In the genomic region with DNA sequence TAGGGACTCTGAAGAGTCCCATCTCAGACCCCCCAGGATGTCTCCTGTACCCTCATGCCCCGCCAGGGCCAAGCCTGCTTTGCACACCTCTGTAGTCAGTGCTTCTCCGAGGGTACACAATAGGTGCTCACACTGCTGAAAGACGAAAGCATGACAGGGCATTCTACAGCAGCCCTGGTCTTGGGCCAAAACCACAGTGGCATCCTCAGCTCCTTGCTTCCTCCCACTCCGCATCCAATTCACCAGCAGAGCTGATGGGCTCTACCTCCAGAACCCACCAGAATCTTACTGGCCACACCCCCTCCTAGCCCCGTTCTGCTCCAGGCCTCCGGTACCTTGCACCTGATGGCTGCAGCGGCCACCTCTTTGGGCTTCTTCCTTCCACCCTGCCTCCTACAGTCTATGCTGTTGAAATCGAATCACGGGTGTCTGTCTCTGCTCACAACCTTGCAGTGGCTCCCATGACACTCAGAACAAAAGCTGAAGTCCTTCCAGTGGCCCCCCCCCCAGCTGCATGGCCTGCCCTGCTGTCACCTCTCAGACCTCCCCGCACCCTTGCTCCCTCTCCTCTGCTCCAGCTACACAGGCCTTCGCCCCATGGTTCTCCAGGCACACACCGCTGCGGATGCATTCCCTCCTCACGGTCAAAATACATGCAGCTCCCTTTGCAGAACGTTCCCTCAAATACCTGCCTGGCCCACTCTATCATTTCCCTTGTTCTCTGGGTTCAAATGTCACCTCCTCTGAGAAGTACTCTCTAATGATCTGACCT, we compare ENCODE assay signal across 33 cellular contexts. TPM values are rescaled to one million over a fixed set of nuclear protein-coding genes. Genes with fewer than 3 reads are reported as not detected.
DNase-seq lines count a peak whose midpoint lies in the region; ATAC-seq, FAIRE-seq and TF ChIP-seq lines count a peak whose summit lies in the region.
"Had no signal": no experiment of that assay in that cellular context is flagged by ENCODE, and none has a peak within 500 bp of the region (broad histone marks: within the 10 kb centered on the region; RNA-seq: fewer than 3 reads in every experiment).

No MANE protein-coding gene starts in this region.

- no peaks in the 10 kb centered on the region for H3K9me3 Mint-ChIP-seq in activated T-helper 17 cell treated with anti-CD3 and anti-CD28 coated beads, Interleukin-2, amount 50 U/mL, for 72 hours
- H3K9me3 Mint-ChIP-seq in naive thymus-derived CD4-positive, alpha-beta T cell = peaks cover 0 to 2% (median 0%) of the 10 kb centered on the region in 11 donors
- H3K9me3 Mint-ChIP-seq: activated naive CD4-positive, alpha-beta T cell treated with anti-CD3 and anti-CD28 coated beads, Interleukin-2, amount 10 ng/mL, durations not matched to agents 7 days and 5 days; HFFc6; IgD-negative memory B cell; neural crest cell had no signal

- H3K36me3 Mint-ChIP-seq in activated T-helper 17 cell treated with anti-CD3 and anti-CD28 coated beads, Interleukin-2, amount 50 U/mL, for 72 hours (ENCODE audit: low read depth) = no peaks in the 10 kb centered on the region
- no peaks in the 10 kb centered on the region for H3K36me3 Mint-ChIP-seq in naive thymus-derived CD4-positive, alpha-beta T cell
- H3K36me3 Mint-ChIP-seq: activated naive CD4-positive, alpha-beta T cell treated with anti-CD3 and anti-CD28 coated beads, Interleukin-2, amount 10 ng/mL, durations not matched to agents 7 days and 5 days had no signal

- no peak overlapping the region for H2BK5ac ChIP-seq in mesendoderm (ENCODE audit: low read length)

- no peak for FAIRE-seq in kidney (lab: Jason Lieb, UNC)
- FAIRE-seq: A549, D721Med, islet of Langerhans had no signal

- no peak overlapping the region for H4K5ac ChIP-seq in mesendoderm (ENCODE audit: low read length)

- H3K27ac ChIP-seq in GM23248 (no peak overlapping the region), mesendoderm (ENCODE audit: low read depth, low read length) (no peak overlapping the region), kidney (ENCODE audit: low read depth in 2 of 2, low read length in 2 of 2) (no peak overlapping the region)
- H3K27ac ChIP-seq in naive thymus-derived CD4-positive, alpha-beta T cell (ENCODE audit: low read depth, low read length) = no peak overlapping the region
- H3K27ac ChIP-seq: A549, C4-2B, esophagus squamous epithelium, gastrocnemius medialis, prostate gland, sigmoid colon, SK-N-MC, upper lobe of left lung had no signal

- H3K79me1 ChIP-seq in mesendoderm (ENCODE audit: low read length) = no peaks in the 10 kb centered on the region

- H2AK5ac ChIP-seq in mesendoderm (ENCODE audit: low read length) = no peak overlapping the region

- peaks cover 10% of the 10 kb centered on the region; the same call in 1 of the 2 replicates for H3K4me1 ChIP-seq in GM23248 (ENCODE audit: insufficient read depth)
- no peaks in the 10 kb centered on the region for H3K4me1 ChIP-seq in naive thymus-derived CD4-positive, alpha-beta T cell (ENCODE audit: control insufficient read depth in 2 of 2, insufficient read depth in 2 of 2, low read length in 2 of 2)
- peaks cover 15% of the 10 kb centered on the region for H3K4me1 ChIP-seq in mesendoderm (ENCODE audit: control insufficient read depth, low read depth, low read length)
- H3K4me1 ChIP-seq in kidney (ENCODE audit: control insufficient read depth in 1 of 2, insufficient read depth in 1 of 2, low read depth in 1 of 2, low read length in 2 of 2) = no peaks in the 10 kb centered on the region
- H3K4me1 ChIP-seq: prostate gland, sigmoid colon had no signal

- no peak overlapping the region for H3K23ac ChIP-seq in mesendoderm (ENCODE audit: low read length)

- H3K4ac ChIP-seq in mesendoderm (ENCODE audit: low read depth, low read length) = no peak overlapping the region

- no peak overlapping the region for H3K9ac ChIP-seq in GM23248
- no peak overlapping the region for H3K9ac ChIP-seq in mesendoderm (ENCODE audit: low read length)
- no peak overlapping the region for H3K9ac ChIP-seq in kidney (ENCODE audit: low read length in 2 of 2)

- H4K20me1 ChIP-seq in GM23248 (ENCODE audit: insufficient read depth) = no peaks in the 10 kb centered on the region

- H3K27me3 Mint-ChIP-seq in activated T-helper 17 cell treated with anti-CD3 and anti-CD28 coated beads, Interleukin-2, amount 50 U/mL, for 72 hours = peaks cover 21% of the 10 kb centered on the region
- peaks cover 0 to 27% (median 8%) of the 10 kb centered on the region in 5 donors for H3K27me3 Mint-ChIP-seq in naive thymus-derived CD4-positive, alpha-beta T cell

- WGBS in GM23248 (ENCODE audit: low coverage in 1 of 2, low lambda C conversion rate in 2 of 2, missing lambda C conversion rate in 2 of 2), 2 experiments = 39 to 40% methylated on average over 14 to 15 of the region's 15 CpGs
- WGBS in mesendoderm (ENCODE audit: extremely low coverage, insufficient coverage, low lambda C conversion rate) = no CpG with 5 or more reads among the region's 15 CpGs

- peak; percentile 62 for DNase-seq in A172 (ENCODE audit: low spot score)
- DNase-seq in GM23248 = peak; percentile 43
- no peak for DNase-seq in naive thymus-derived CD4-positive, alpha-beta T cell
- DNase-seq in ureter (ENCODE audit: low spot score) = no peak
- no peak for DNase-seq in mesendoderm
- no peak for DNase-seq in kidney
- no peak for DNase-seq in iPS-NIHi11 (ENCODE audit: low spot score)
- DNase-seq: activated CD4-positive, alpha-beta T cell treated with anti-CD3 and anti-CD28 coated beads for 4 hours; activated naive CD4-positive, alpha-beta T cell treated with anti-CD3 and anti-CD28 coated beads, Interleukin-2, amount 10 ng/mL, durations not matched to agents 7 days and 5 days; activated T-cell treated with anti-CD3 and anti-CD28 coated beads, Interleukin-2, amount 50 U/mL, for 48 hours; amygdala; cortex of kidney; EL; esophagus squamous epithelium; gastrocnemius medialis; HFFc6; NCI-H1105 treated with DMSO at 0.1 percent for 48 hours; NCI-H2029 treated with DMSO at 0.1 percent for 48 hours; NCI-H446; sigmoid colon; stimulated activated CD4-positive, alpha-beta T cell treated with anti-CD3 and anti-CD28 coated beads, Interleukin-15, amount 100 ng/mL, for 24 hours; T-helper 2 cell; upper lobe of left lung had no signal

- intact Hi-C loops in naive thymus-derived CD4-positive, alpha-beta T cell (cut with micrococcal nuclease) = no loop called here
- intact Hi-C loops in kidney (cut with DNase I) = no loop called here

- no peak overlapping the region for H3K4me2 ChIP-seq in GM23248 (ENCODE audit: unreplicated experiment)
- H3K4me2 ChIP-seq in mesendoderm (ENCODE audit: low read length) = no peak overlapping the region
- H3K4me2 ChIP-seq: A549 had no signal

- no peaks in the 10 kb centered on the region for H3K36me3 ChIP-seq in GM23248 (ENCODE audit: low read depth)
- no peaks in the 10 kb centered on the region for H3K36me3 ChIP-seq in naive thymus-derived CD4-positive, alpha-beta T cell (ENCODE audit: control insufficient read depth in 2 of 3, insufficient read depth in 3 of 3, low read length in 3 of 3)
- no peaks in the 10 kb centered on the region for H3K36me3 ChIP-seq in mesendoderm (ENCODE audit: control insufficient read depth, insufficient read depth, low read length)
- H3K36me3 ChIP-seq in kidney (ENCODE audit: control insufficient read depth in 1 of 2, insufficient read depth in 2 of 2, low read length in 2 of 2) = no peaks in the 10 kb centered on the region
- H3K36me3 ChIP-seq: esophagus squamous epithelium, gastrocnemius medialis, prostate gland, sigmoid colon, upper lobe of left lung had no signal

- no peaks in the 10 kb centered on the region for H3K4me1 Mint-ChIP-seq in activated T-helper 17 cell treated with anti-CD3 and anti-CD28 coated beads, Interleukin-2, amount 50 U/mL, for 72 hours
- H3K4me1 Mint-ChIP-seq in naive thymus-derived CD4-positive, alpha-beta T cell = peaks cover 0 to 17% (median 0%) of the 10 kb centered on the region in 7 donors
- H3K4me1 Mint-ChIP-seq: IgD-negative memory B cell had no signal

- H3K27me3 ChIP-seq in GM23248 (replicated peaks; ENCODE audit: insufficient read depth) = peaks cover 8% of the 10 kb centered on the region
- no peaks in the 10 kb centered on the region for H3K27me3 ChIP-seq in naive thymus-derived CD4-positive, alpha-beta T cell (ENCODE audit: control insufficient read depth in 2 of 2, insufficient read depth in 2 of 2, low read length in 2 of 2)
- H3K27me3 ChIP-seq in mesendoderm (ENCODE audit: insufficient read depth, low read length, poor library complexity) = no peaks in the 10 kb centered on the region
- H3K27me3 ChIP-seq: gastrocnemius medialis, upper lobe of left lung had no signal

- no peaks in the 10 kb centered on the region for H3K9me2 ChIP-seq in GM23248 (ENCODE audit: insufficient read depth)

- no peaks in the 10 kb centered on the region for H3K79me2 ChIP-seq in GM23248 (ENCODE audit: insufficient read depth)
- no peaks in the 10 kb centered on the region for H3K79me2 ChIP-seq in mesendoderm (ENCODE audit: control insufficient read depth, insufficient read depth, low read length)

- POLR2A ChIA-PET in naive thymus-derived CD4-positive, alpha-beta T cell (lab: Charles Lee) = interaction anchor here (0.7 kb wide), 1 partner anchor 9 kb away, joined by 4 read pairs; no protein-coding TSS in a partner anchor

- ATAC-seq in activated T-helper 17 cell treated with anti-CD3 and anti-CD28 coated beads, Interleukin-2, amount 50 U/mL, for 72 hours (replicated peaks) = no peak
- peak; percentile 32 for ATAC-seq in naive thymus-derived CD4-positive, alpha-beta T cell
- ATAC-seq: A549, gastrocnemius medialis had no signal

- no peaks in the 10 kb centered on the region for H3K9me3 ChIP-seq in GM23248 (ENCODE audit: low read depth)
- no peaks in the 10 kb centered on the region for H3K9me3 ChIP-seq in naive thymus-derived CD4-positive, alpha-beta T cell (ENCODE audit: control insufficient read depth in 2 of 3, low read length in 3 of 3)
- no peaks in the 10 kb centered on the region for H3K9me3 ChIP-seq in kidney (ENCODE audit: control insufficient read depth in 1 of 2, low read length in 2 of 2)
- H3K9me3 ChIP-seq: A549, esophagus squamous epithelium, gastrocnemius medialis, prostate gland, sigmoid colon, upper lobe of left lung had no signal

- H2AFZ ChIP-seq in GM23248 = no peak overlapping the region

- H4K8ac ChIP-seq in mesendoderm (ENCODE audit: low read depth, low read length) = no peak overlapping the region

- no peak overlapping the region for H3K56ac ChIP-seq in mesendoderm (ENCODE audit: low read length)

- peak overlapping the region; percentile 25 for H3K27ac Mint-ChIP-seq in activated T-helper 17 cell treated with anti-CD3 and anti-CD28 coated beads, Interleukin-2, amount 50 U/mL, for 72 hours
- peak overlapping the region in 1 of 9 donors; percentile 7 for H3K27ac Mint-ChIP-seq in naive thymus-derived CD4-positive, alpha-beta T cell
- H3K27ac Mint-ChIP-seq: activated naive CD4-positive, alpha-beta T cell treated with anti-CD3 and anti-CD28 coated beads, Interleukin-2, amount 10 ng/mL, durations not matched to agents 7 days and 5 days; HFFc6 had no signal

- CTCF ChIA-PET in naive thymus-derived CD4-positive, alpha-beta T cell (lab: Charles Lee) = interaction anchor here (1.2 kb wide), 1 partner anchor 96 kb away, joined by 3 read pairs; no protein-coding TSS in a partner anchor

- H3K18ac ChIP-seq in mesendoderm (ENCODE audit: low read length) = no peak overlapping the region

- no peak overlapping the region for H2BK120ac ChIP-seq in mesendoderm (ENCODE audit: low read depth, low read length)

- no peak for TF ChIP-seq CTCF in kidney (IDR thresholded peaks at IDR 0.05; ENCODE audit: borderline replicate concordance, extremely low read depth, insufficient read depth)

- no peak overlapping the region for H3K4me3 Mint-ChIP-seq in activated T-helper 17 cell treated with anti-CD3 and anti-CD28 coated beads, Interleukin-2, amount 50 U/mL, for 72 hours
- H3K4me3 Mint-ChIP-seq in naive thymus-derived CD4-positive, alpha-beta T cell = peak overlapping the region in 1 of 10 donors; percentile 27
- H3K4me3 Mint-ChIP-seq: activated naive CD4-positive, alpha-beta T cell treated with anti-CD3 and anti-CD28 coated beads, Interleukin-2, amount 10 ng/mL, durations not matched to agents 7 days and 5 days; HFFc6; IgD-negative memory B cell; neural crest cell had no signal

- H3K4me3 ChIP-seq in GM23248 (no peak overlapping the region), mesendoderm (ENCODE audit: low read length) (no peak overlapping the region), kidney (ENCODE audit: low read length in 2 of 2) (no peak overlapping the region)
- no peak overlapping the region for H3K4me3 ChIP-seq in naive thymus-derived CD4-positive, alpha-beta T cell (ENCODE audit: low read length)
- H3K4me3 ChIP-seq: A549, esophagus squamous epithelium, gastrocnemius medialis, prostate gland, sigmoid colon, SK-N-MC, upper lobe of left lung had no signal

- no peak overlapping the region for H2BK15ac ChIP-seq in mesendoderm (replicated peaks; ENCODE audit: low read depth)

- no peaks in the 10 kb centered on the region for H3F3A ChIP-seq in GM23248 (ENCODE audit: insufficient read depth)

- in situ Hi-C loops in GM23248 (cut with MboI) = no loop called here

RNA-seq across cellular contexts. Expression of a gene that starts 1.2 kb away (rescaled TPM):
- total RNA-seq in A172 (2014; rRNA removed; shearing (Covaris generic)) = 0.05 TPM in 1 of 2 replicates, not detected in the other
- not detected in 2 replicates for total RNA-seq in GM23248 (2014; rRNA removed; shearing (Covaris generic))
- polyA plus RNA-seq in GM23248 (2016; fragmentation: Nextera tagmentation; extraction: Ambion mirVana) (not detected in 2 replicates), kidney (ENCODE audit: insufficient read depth, low read depth, low replicate concordance) (0.24 TPM)
- under 1 TPM in 1 of 2 donors, not detected in 1; 0.06 TPM for total RNA-seq in activated T-helper 17 cell treated with anti-CD3 and anti-CD28 coated beads, Interleukin-2, amount 50 U/mL, for 72 hours
- not detected for total RNA-seq in naive thymus-derived CD4-positive, alpha-beta T cell
- not detected for polyA plus RNA-seq in naive thymus-derived CD4-positive, alpha-beta T cell
- total RNA-seq in ureter (0.99 TPM), kidney (0.57 TPM)
- 0.18 TPM for polyA plus RNA-seq in mesendoderm (2013, experiment 1 of 2)
- polyA plus RNA-seq in mesendoderm (2013, experiment 2 of 2) = 0.22 TPM
- total RNA-seq: activated CD8-positive, alpha-beta memory T cell treated with anti-CD3 and anti-CD28 coated beads for 36 hours; HFFc6 had no signal
- polyA plus RNA-seq: IgD-negative memory B cell had no signal

Comparison
In these comparisons a context has a peak if more than half of its experiments do, and no peak if none do; other contexts are left out.
1. DNase-seq: peak in A172 (single experiment) and GM23248 (single experiment); none in naive thymus-derived CD4-positive, alpha-beta T cell (0 of 9), ureter (single experiment), mesendoderm (single experiment), kidney (single experiment) and iPS-NIHi11 (single experiment).